Comparison of ENCODE assay signal across 21 cellular contexts in the genomic region with DNA sequence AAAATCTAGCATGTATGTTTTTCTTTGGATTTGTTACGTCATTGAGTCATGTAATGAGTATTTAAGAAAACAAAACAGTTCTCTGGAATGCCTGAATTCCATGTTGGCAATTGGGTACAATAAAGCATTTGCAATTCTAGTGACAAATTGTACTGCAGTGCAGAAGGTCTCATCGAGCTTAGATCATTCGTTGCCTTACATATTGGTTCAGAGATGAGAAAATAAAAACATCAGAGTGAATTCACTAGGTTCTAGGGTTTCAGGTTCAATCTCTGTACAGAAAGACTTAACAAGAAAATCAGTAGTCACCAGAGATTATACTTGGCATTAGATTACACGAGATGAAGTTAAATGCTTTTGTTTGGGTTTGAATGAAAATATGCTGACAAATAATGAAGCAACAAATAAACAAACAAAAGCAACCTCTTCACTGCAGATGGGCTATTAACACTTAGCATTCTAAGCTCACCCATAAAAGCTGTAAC.
"Had no signal": no experiment of that assay in that cellular context is flagged by ENCODE, and none has a peak within 500 bp of the region (broad histone marks: within the 10 kb centered on the region; RNA-seq: fewer than 3 reads in every experiment).

No MANE protein-coding gene starts in this region.

- H3K36me3 ChIP-seq: heart right ventricle, ovary, sigmoid colon, stomach, upper lobe of right lung had no signal

- H3K9me3 ChIP-seq: heart right ventricle, ovary, sigmoid colon, stomach, testis, upper lobe of right lung had no signal

- H3K4me3 ChIP-seq: heart right ventricle, lung, ovary, sigmoid colon, stomach, testis, upper lobe of right lung had no signal

- ATAC-seq: activated CD8-positive, alpha-beta T cell treated with anti-CD3 and anti-CD28 coated beads for 36 hours; activated T-cell treated with anti-CD3 and anti-CD28 coated beads, Interleukin-2, amount 50 U/mL, for 4 hours; heart right ventricle; upper lobe of right lung had no signal

- H3K9me3 Mint-ChIP-seq: activated B cell treated with CpG ODN at 0.5 μM for 24 hours; activated CD8-positive, alpha-beta T cell treated with anti-CD3 and anti-CD28 coated beads for 36 hours; activated T-cell treated with anti-CD3 and anti-CD28 coated beads, Interleukin-2, amount 50 U/mL, for 4 hours; central memory CD8-positive, alpha-beta T cell; neural crest cell had no signal

- H3K4me1 ChIP-seq: testis, upper lobe of right lung had no signal

- H3K4me3 Mint-ChIP-seq: activated B cell treated with CpG ODN at 0.5 μM for 24 hours; activated CD8-positive, alpha-beta T cell treated with anti-CD3 and anti-CD28 coated beads for 36 hours; activated T-cell treated with anti-CD3 and anti-CD28 coated beads, Interleukin-2, amount 50 U/mL, for 4 hours; central memory CD8-positive, alpha-beta T cell; neural crest cell had no signal

- H3K4me1 Mint-ChIP-seq: activated B cell treated with CpG ODN at 0.5 μM for 24 hours; central memory CD8-positive, alpha-beta T cell; neural crest cell had no signal

- H3K27ac Mint-ChIP-seq: activated B cell treated with CpG ODN at 0.5 μM for 24 hours; activated CD8-positive, alpha-beta T cell treated with anti-CD3 and anti-CD28 coated beads for 36 hours had no signal

- H3K27ac ChIP-seq: ovary, sigmoid colon, stomach, testis, upper lobe of right lung had no signal

- H3K27me3 ChIP-seq: heart right ventricle, ovary, sigmoid colon, stomach, testis, upper lobe of right lung had no signal

- DNase-seq: activated B cell treated with CpG ODN at 0.5 μM for 24 hours; activated CD4-positive, alpha-beta T cell treated with anti-CD3 and anti-CD28 coated beads for 48 hours; activated CD8-positive, alpha-beta T cell treated with anti-CD3 and anti-CD28 coated beads for 36 hours; activated effector memory CD4-positive, alpha-beta T cell treated with Interleukin-2 at 50 U/mL for 16 hours; activated naive CD4-positive, alpha-beta T cell treated with anti-CD3 and anti-CD28 coated beads, Interleukin-2, amount 50 U/mL, for 16 hours; activated T-cell treated with anti-CD3 and anti-CD28 coated beads, Interleukin-2, amount 50 U/mL, for 4 hours; cortex of kidney; effector CD8-positive, alpha-beta T cell; heart right ventricle; left cardiac atrium; midbrain; ovary; sigmoid colon; stimulated activated CD4-positive, alpha-beta T cell treated with anti-CD3 and anti-CD28 coated beads, Interleukin-1b, Interleukin-23, amount 100 ng/mL, for 48 hours; stomach; T-helper 2 cell; testis; upper lobe of right lung had no signal
